Comparison of ENCODE assay signal across 1 cellular context in the genomic region with DNA sequence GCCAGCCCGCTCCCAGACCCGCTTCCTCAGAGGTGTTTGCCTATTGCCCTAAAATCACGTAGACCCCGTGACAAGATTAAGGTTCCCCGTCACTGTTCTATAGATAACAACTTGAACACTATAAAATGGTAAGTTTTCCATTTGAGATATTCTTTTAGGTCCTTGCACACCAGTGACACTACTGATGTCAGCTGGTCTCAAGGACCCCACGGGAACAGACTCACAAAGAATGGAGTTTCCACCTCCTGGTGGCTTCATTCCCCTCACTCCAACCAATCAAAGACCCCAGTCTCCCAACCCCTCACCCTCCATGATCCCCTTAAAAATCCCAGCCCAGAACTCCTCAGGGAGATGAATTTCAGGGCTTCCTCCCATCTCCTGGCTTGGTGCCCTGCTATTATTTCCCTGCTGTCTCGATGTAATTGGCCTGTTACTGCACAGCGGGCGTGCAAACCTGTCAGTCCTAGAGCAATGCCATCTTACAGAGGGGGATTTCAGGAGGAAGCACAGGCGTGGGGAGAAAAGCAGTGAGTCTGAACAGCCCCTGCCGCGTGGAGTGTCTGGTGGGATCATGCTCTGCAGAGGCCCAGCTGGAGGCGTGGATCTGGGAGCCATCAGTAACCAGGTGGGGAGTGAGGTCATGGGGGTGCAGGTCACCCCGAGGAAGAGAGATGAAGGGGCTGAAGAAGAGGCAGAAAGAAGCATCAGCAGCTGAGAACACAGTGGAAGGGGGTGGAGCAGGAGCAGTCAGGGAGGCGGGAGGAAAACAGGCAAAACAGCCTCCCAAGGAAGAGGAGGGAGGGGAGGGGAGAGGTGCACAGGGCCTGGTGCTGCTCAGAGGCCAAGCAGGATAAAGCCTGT.
TF ChIP-seq lines count a peak whose summit lies in the region.

No MANE protein-coding gene starts in this region.

TF ChIP-seq in HEK293, 187 proteins besides CTCF, POLR2A, EP300 and RAD21 (continued from another document and continues in another):
- no peak for TF ChIP-seq ZNF701 (tag by site-specific recombination; IDR thresholded peaks at IDR 0.05)
- TF ChIP-seq, protein P1, sequence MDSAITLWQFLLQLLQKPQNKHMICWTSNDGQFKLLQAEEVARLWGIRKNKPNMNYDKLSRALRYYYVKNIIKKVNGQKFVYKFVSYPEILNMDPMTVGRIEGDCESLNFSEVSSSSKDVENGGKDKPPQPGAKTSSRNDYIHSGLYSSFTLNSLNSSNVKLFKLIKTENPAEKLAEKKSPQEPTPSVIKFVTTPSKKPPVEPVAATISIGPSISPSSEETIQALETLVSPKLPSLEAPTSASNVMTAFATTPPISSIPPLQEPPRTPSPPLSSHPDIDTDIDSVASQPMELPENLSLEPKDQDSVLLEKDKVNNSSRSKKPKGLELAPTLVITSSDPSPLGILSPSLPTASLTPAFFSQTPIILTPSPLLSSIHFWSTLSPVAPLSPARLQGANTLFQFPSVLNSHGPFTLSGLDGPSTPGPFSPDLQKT (IDR thresholded peaks at IDR 0.05; ENCODE audit: borderline replicate concordance, low read depth, low read length): no peak
- TF ChIP-seq ZNF114 (tag by site-specific recombination; IDR thresholded peaks at IDR 0.05): no peak
- TF ChIP-seq GLI4 (tag by site-specific recombination; IDR thresholded peaks at IDR 0.05): no peak
- TF ChIP-seq ZNF221 (tag by site-specific recombination; IDR thresholded peaks at IDR 0.05; ENCODE audit: borderline replicate concordance): no peak
- no peak for TF ChIP-seq ZNF174 (tag by site-specific recombination; IDR thresholded peaks at IDR 0.05)
- peak; percentile 68 for TF ChIP-seq SP2 (tag by site-specific recombination; IDR thresholded peaks at IDR 0.05)
- TF ChIP-seq ZNF629 (tag by site-specific recombination; IDR thresholded peaks at IDR 0.05): no peak; the same call in 1 of the 2 replicates
- TF ChIP-seq ZNF776 (tag by site-specific recombination; IDR thresholded peaks at IDR 0.05; ENCODE audit: borderline replicate concordance): no peak
- TF ChIP-seq IKZF3 (tag by site-specific recombination; IDR thresholded peaks at IDR 0.05): peak; percentile 63
- TF ChIP-seq, protein P2, sequence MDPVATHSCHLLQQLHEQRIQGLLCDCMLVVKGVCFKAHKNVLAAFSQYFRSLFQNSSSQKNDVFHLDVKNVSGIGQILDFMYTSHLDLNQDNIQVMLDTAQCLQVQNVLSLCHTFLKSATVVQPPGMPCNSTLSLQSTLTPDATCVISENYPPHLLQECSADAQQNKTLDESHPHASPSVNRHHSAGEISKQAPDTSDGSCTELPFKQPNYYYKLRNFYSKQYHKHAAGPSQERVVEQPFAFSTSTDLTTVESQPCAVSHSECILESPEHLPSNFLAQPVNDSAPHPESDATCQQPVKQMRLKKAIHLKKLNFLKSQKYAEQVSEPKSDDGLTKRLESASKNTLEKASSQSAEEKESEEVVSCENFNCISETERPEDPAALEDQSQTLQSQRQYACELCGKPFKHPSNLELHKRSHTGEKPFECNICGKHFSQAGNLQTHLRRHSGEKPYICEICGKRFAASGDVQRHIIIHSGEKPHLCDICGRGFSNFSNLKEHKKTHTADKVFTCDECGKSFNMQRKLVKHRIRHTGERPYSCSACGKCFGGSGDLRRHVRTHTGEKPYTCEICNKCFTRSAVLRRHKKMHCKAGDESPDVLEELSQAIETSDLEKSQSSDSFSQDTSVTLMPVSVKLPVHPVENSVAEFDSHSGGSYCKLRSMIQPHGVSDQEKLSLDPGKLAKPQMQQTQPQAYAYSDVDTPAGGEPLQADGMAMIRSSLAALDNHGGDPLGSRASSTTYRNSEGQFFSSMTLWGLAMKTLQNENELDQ (tag by site-specific recombination; IDR thresholded peaks at IDR 0.05; ENCODE audit: low read depth): no peak
- TF ChIP-seq ZBTB21 (tag by site-specific recombination; IDR thresholded peaks at IDR 0.05): peak; percentile 10; the same call in 1 of the 2 replicates
- TF ChIP-seq HOXD13 (CRISPR knock-in tag; IDR thresholded peaks at IDR 0.05; ENCODE audit: borderline replicate concordance): no peak
- TF ChIP-seq ZNF76 (tag by site-specific recombination; IDR thresholded peaks at IDR 0.05; ENCODE audit: borderline replicate concordance, low read depth): no peak
- TF ChIP-seq ZNF707 (tag by site-specific recombination; IDR thresholded peaks at IDR 0.05): no peak
- peak; percentile 63 for TF ChIP-seq ZBTB8A (tag by site-specific recombination; IDR thresholded peaks at IDR 0.05)
- TF ChIP-seq ZNF311 (tag by site-specific recombination; IDR thresholded peaks at IDR 0.05; ENCODE audit: borderline replicate concordance): no peak
- 0 out of 2 replicates have a peak, but pooled peaks have one; percentile 32 for TF ChIP-seq ZNF558 (tag by site-specific recombination; IDR thresholded peaks at IDR 0.05)
- TF ChIP-seq, protein P3, sequence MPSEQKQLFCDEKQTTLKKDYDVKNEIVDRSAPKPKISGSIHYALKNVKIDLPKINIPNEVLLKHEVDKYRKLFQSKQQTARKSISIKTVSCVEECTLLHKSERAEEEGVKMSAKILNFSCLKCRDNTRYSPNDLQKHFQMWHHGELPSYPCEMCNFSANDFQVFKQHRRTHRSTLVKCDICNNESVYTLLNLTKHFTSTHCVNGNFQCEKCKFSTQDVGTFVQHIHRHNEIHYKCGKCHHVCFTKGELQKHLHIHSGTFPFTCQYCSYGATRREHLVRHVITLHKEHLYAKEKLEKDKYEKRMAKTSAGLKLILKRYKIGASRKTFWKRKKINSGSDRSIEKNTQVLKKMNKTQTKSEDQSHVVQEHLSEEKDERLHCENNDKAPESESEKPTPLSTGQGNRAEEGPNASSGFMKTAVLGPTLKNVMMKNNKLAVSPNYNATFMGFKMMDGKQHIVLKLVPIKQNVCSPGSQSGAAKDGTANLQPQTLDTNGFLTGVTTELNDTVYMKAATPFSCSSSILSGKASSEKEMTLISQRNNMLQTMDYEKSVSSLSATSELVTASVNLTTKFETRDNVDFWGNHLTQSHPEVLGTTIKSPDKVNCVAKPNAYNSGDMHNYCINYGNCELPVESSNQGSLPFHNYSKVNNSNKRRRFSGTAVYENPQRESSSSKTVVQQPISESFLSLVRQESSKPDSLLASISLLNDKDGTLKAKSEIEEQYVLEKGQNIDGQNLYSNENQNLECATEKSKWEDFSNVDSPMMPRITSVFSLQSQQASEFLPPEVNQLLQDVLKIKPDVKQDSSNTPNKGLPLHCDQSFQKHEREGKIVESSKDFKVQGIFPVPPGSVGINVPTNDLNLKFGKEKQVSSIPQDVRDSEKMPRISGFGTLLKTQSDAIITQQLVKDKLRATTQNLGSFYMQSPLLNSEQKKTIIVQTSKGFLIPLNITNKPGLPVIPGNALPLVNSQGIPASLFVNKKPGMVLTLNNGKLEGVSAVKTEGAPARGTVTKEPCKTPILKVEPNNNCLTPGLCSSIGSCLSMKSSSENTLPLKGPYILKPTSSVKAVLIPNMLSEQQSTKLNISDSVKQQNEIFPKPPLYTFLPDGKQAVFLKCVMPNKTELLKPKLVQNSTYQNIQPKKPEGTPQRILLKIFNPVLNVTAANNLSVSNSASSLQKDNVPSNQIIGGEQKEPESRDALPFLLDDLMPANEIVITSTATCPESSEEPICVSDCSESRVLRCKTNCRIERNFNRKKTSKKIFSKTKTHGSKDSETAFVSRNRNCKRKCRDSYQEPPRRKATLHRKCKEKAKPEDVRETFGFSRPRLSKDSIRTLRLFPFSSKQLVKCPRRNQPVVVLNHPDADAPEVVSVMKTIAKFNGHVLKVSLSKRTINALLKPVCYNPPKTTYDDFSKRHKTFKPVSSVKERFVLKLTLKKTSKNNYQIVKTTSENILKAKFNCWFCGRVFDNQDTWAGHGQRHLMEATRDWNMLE (tag by site-specific recombination; conservative IDR thresholded peaks at IDR 0.05; ENCODE audit: low read depth): no peak; the same call in 1 of the 2 replicates
- 0 out of 2 replicates have a peak, but pooled peaks have one; percentile 13 for TF ChIP-seq ZNF324 (tag by site-specific recombination; IDR thresholded peaks at IDR 0.05)
- TF ChIP-seq, protein P4, sequence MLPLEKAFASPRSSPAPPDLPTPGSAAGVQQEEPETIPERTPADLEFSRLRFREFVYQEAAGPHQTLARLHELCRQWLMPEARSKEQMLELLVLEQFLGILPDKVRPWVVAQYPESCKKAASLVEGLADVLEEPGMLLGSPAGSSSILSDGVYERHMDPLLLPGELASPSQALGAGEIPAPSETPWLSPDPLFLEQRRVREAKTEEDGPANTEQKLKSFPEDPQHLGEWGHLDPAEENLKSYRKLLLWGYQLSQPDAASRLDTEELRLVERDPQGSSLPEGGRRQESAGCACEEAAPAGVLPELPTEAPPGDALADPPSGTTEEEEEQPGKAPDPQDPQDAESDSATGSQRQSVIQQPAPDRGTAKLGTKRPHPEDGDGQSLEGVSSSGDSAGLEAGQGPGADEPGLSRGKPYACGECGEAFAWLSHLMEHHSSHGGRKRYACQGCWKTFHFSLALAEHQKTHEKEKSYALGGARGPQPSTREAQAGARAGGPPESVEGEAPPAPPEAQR (tag by site-specific recombination; IDR thresholded peaks at IDR 0.05): no peak
- no peak for TF ChIP-seq MEIS1 (CRISPR knock-in tag; IDR thresholded peaks at IDR 0.05; ENCODE audit: borderline replicate concordance)
- TF ChIP-seq SCRT1 (tag by site-specific recombination; IDR thresholded peaks at IDR 0.05; ENCODE audit: borderline replicate concordance): peak; percentile 75
- peak; percentile 65; the same call in 1 of the 2 replicates for TF ChIP-seq ZNF423 (tag by site-specific recombination; IDR thresholded peaks at IDR 0.05)
- no peak for TF ChIP-seq ZNF555 (tag by site-specific recombination; conservative IDR thresholded peaks at IDR 0.05)
- TF ChIP-seq, protein P5, sequence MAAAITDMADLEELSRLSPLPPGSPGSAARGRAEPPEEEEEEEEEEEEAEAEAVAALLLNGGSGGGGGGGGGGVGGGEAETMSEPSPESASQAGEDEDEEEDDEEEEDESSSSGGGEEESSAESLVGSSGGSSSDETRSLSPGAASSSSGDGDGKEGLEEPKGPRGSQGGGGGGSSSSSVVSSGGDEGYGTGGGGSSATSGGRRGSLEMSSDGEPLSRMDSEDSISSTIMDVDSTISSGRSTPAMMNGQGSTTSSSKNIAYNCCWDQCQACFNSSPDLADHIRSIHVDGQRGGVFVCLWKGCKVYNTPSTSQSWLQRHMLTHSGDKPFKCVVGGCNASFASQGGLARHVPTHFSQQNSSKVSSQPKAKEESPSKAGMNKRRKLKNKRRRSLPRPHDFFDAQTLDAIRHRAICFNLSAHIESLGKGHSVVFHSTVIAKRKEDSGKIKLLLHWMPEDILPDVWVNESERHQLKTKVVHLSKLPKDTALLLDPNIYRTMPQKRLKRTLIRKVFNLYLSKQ (tag by site-specific recombination; IDR thresholded peaks at IDR 0.05; ENCODE audit: borderline replicate concordance): no peak
- no peak for TF ChIP-seq ZNF654 (tag by site-specific recombination; IDR thresholded peaks at IDR 0.05; ENCODE audit: low read depth)
- TF ChIP-seq, protein P6, sequence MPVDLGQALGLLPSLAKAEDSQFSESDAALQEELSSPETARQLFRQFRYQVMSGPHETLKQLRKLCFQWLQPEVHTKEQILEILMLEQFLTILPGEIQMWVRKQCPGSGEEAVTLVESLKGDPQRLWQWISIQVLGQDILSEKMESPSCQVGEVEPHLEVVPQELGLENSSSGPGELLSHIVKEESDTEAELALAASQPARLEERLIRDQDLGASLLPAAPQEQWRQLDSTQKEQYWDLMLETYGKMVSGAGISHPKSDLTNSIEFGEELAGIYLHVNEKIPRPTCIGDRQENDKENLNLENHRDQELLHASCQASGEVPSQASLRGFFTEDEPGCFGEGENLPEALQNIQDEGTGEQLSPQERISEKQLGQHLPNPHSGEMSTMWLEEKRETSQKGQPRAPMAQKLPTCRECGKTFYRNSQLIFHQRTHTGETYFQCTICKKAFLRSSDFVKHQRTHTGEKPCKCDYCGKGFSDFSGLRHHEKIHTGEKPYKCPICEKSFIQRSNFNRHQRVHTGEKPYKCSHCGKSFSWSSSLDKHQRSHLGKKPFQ (tag by site-specific recombination; IDR thresholded peaks at IDR 0.05): 0 out of 2 replicates have a peak, but pooled peaks have one; percentile 40
- TF ChIP-seq, protein P7, sequence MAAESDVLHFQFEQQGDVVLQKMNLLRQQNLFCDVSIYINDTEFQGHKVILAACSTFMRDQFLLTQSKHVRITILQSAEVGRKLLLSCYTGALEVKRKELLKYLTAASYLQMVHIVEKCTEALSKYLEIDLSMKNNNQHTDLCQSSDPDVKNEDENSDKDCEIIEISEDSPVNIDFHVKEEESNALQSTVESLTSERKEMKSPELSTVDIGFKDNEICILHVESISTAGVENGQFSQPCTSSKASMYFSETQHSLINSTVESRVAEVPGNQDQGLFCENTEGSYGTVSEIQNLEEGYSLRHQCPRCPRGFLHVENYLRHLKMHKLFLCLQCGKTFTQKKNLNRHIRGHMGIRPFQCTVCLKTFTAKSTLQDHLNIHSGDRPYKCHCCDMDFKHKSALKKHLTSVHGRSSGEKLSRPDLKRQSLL (tag by site-specific recombination; IDR thresholded peaks at IDR 0.05): no peak
- TF ChIP-seq ZNF677 (tag by site-specific recombination; IDR thresholded peaks at IDR 0.05): no peak
- TF ChIP-seq ZNF549 (tag by site-specific recombination; IDR thresholded peaks at IDR 0.05): no peak
- peak; percentile 100 for TF ChIP-seq ZNF341 (tag by site-specific recombination; IDR thresholded peaks at IDR 0.05; ENCODE audit: low read depth)
- peak; percentile 98 for TF ChIP-seq ZNF335 (tag by site-specific recombination; conservative IDR thresholded peaks at IDR 0.05)
- peak; percentile 75; the same call in 1 of the 2 replicates for TF ChIP-seq ZFP37 (tag by site-specific recombination; IDR thresholded peaks at IDR 0.05)
- no peak for TF ChIP-seq ZNF292 (tag by site-specific recombination; IDR thresholded peaks at IDR 0.05; ENCODE audit: borderline replicate concordance, low read depth)
- no peak for TF ChIP-seq ZSCAN16 (tag by site-specific recombination; IDR thresholded peaks at IDR 0.05)
- TF ChIP-seq ZNF596 (tag by site-specific recombination; IDR thresholded peaks at IDR 0.05): peak; percentile 23; the same call in 1 of the 2 replicates
- 0 out of 2 replicates have a peak, but pooled peaks have one; percentile 40 for TF ChIP-seq ZNF501 (tag by site-specific recombination; IDR thresholded peaks at IDR 0.05)
- TF ChIP-seq OVOL3 (tag by site-specific recombination; IDR thresholded peaks at IDR 0.05): no peak
- no peak for TF ChIP-seq ZNF169 (tag by site-specific recombination; IDR thresholded peaks at IDR 0.05)
- TF ChIP-seq ZNF138 (tag by site-specific recombination; IDR thresholded peaks at IDR 0.05; ENCODE audit: borderline replicate concordance): no peak
- TF ChIP-seq ZNF132 (tag by site-specific recombination; IDR thresholded peaks at IDR 0.05; ENCODE audit: borderline replicate concordance): no peak
- TF ChIP-seq TCF7L2 (IDR thresholded peaks at IDR 0.05; ENCODE audit: borderline replicate concordance, low read depth, low read length): no peak
- TF ChIP-seq, protein P8, sequence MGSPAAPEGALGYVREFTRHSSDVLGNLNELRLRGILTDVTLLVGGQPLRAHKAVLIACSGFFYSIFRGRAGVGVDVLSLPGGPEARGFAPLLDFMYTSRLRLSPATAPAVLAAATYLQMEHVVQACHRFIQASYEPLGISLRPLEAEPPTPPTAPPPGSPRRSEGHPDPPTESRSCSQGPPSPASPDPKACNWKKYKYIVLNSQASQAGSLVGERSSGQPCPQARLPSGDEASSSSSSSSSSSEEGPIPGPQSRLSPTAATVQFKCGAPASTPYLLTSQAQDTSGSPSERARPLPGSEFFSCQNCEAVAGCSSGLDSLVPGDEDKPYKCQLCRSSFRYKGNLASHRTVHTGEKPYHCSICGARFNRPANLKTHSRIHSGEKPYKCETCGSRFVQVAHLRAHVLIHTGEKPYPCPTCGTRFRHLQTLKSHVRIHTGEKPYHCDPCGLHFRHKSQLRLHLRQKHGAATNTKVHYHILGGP (tag by site-specific recombination; IDR thresholded peaks at IDR 0.05): no peak
- no peak for TF ChIP-seq ZBTB1 (tag by site-specific recombination; IDR thresholded peaks at IDR 0.05)
- TF ChIP-seq ZFHX2 (tag by site-specific recombination; conservative IDR thresholded peaks at IDR 0.05): peak; percentile 84
- TF ChIP-seq KLF10 (tag by site-specific recombination; IDR thresholded peaks at IDR 0.05): peak; percentile 71
